10 cellular contexts compared by ENCODE assay signal in the genomic region with DNA sequence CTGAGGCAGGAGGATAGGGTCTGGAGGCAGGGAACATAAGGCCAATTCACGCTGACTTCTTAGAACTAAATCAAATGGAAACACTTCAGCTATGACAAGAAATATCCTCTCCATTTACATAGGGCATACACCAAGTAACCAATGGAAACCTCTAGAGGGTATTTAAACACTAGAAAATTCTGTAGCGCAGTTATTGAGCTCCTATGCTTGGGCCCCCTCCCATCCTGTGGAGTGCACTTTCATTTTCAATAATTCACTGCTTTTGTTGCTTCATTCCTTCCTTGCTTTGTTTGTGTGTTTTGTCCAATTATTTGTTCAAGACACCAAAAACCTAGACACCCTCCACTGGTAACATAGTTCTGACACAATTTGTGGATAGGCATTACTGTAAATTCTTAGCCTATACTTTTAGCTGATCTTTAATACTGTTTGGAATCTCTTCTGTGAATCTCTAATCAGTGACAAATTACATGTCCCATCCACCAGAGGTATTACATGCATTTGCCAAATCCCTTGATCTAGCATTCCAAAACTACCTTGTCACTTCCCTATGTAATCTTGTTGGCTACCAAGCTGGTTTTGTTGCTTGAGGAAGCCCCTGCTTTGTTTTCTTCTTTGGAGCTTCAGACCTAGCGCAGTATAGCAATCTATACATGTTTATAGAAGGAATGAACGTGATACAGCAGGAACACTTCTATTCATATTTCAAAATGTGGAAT.
DNase-seq lines count a peak whose midpoint lies in the region; ATAC-seq lines count a peak whose summit lies in the region.
"Had no signal": no experiment of that assay in that cellular context is flagged by ENCODE, and none has a peak within 500 bp of the region (broad histone marks: within the 10 kb centered on the region; RNA-seq: fewer than 3 reads in every experiment).

No MANE protein-coding gene starts in this region.

- peaks cover 22% of the 10 kb centered on the region for H3K36me3 Mint-ChIP-seq in activated CD4-positive, alpha-beta memory T cell treated with anti-CD3 and anti-CD28 coated beads for 36 hours
- peaks cover 0 to 5% of the 10 kb centered on the region in 2 donors for H3K36me3 Mint-ChIP-seq in naive B cell

- H3K4me3 Mint-ChIP-seq in activated CD4-positive, alpha-beta memory T cell treated with anti-CD3 and anti-CD28 coated beads for 36 hours = peak overlapping the region; percentile 37
- peak overlapping the region in 3 of 8 donors; percentile 38 to 66 (median 60) for H3K4me3 Mint-ChIP-seq in naive B cell

- H3K27me3 Mint-ChIP-seq in activated CD4-positive, alpha-beta memory T cell treated with anti-CD3 and anti-CD28 coated beads for 36 hours = no peaks in the 10 kb centered on the region
- H3K27me3 Mint-ChIP-seq in naive B cell = no peaks in the 10 kb centered on the region

- peak; percentile 22 for DNase-seq in activated CD4-positive, alpha-beta memory T cell treated with anti-CD3 and anti-CD28 coated beads for 36 hours
- DNase-seq in naive B cell (no peak), NOMO-1 (lab: John Stamatoyannopoulos, UW; ENCODE audit: unreplicated experiment in 2 of 2) (no peak), SIG-M5 treated with dmso at 0.1 percent for 504 hours (lab: John Stamatoyannopoulos, UW; ENCODE audit: unreplicated experiment) (no peak), MV-4-11 (lab: John Stamatoyannopoulos, UW) (no peak)
- DNase-seq: aorta, NCI-H2171 had no signal

- POLR2A ChIA-PET in activated CD4-positive, alpha-beta memory T cell treated with anti-CD3 and anti-CD28 coated beads for 36 hours (lab: Charles Lee) = interaction anchor here (1.4 to 7.1 kb wide), 4 partner anchors 13 to 61 kb away, joined by 3 to 86 read pairs (median 6); a partner anchor contains a TSS

- intact Hi-C loops in activated CD4-positive, alpha-beta memory T cell treated with anti-CD3 and anti-CD28 coated beads for 36 hours (cut with micrococcal nuclease) = no loop called here

- peak; percentile 17 for ATAC-seq in GM18858 (IDR thresholded peaks at IDR 0.05; ENCODE audit: unreplicated experiment)
- ATAC-seq in HG02759 (IDR thresholded peaks at IDR 0.05; ENCODE audit: unreplicated experiment) = peak; percentile 48
- peak in 1 of 2 donors; percentile 27 for ATAC-seq in naive B cell (ENCODE audit: low read depth in 2 of 2)
- ATAC-seq in GM19023 (IDR thresholded peaks at IDR 0.05; ENCODE audit: unreplicated experiment) = no peak

- H3K27ac Mint-ChIP-seq in activated CD4-positive, alpha-beta memory T cell treated with anti-CD3 and anti-CD28 coated beads for 36 hours = peak overlapping the region; percentile 86
- peak overlapping the region in 5 of 6 donors; percentile 20 to 87 (median 27) for H3K27ac Mint-ChIP-seq in naive B cell

- CTCF ChIA-PET in activated CD4-positive, alpha-beta memory T cell treated with anti-CD3 and anti-CD28 coated beads for 36 hours (lab: Charles Lee) = interaction anchor here (1.1 to 2.6 kb wide), 5 partner anchors 10 to 67 kb away, joined by 4 to 8 read pairs (median 5); a partner anchor contains a TSS

- H3K9me3 Mint-ChIP-seq in activated CD4-positive, alpha-beta memory T cell treated with anti-CD3 and anti-CD28 coated beads for 36 hours = no peaks in the 10 kb centered on the region
- no peaks in the 10 kb centered on the region for H3K9me3 Mint-ChIP-seq in naive B cell

- peaks cover 73% of the 10 kb centered on the region for H3K4me1 Mint-ChIP-seq in activated CD4-positive, alpha-beta memory T cell treated with anti-CD3 and anti-CD28 coated beads for 36 hours (ENCODE audit: low read depth)
- H3K4me1 Mint-ChIP-seq in naive B cell = peaks cover 32 to 52% (median 49%) of the 10 kb centered on the region in 3 donors
